Comparison of ENCODE assay signal across 1 cellular context in genomic region chr15:75065851-75066509, GRCh38.
TF ChIP-seq lines count a peak whose summit lies in the region.

No MANE protein-coding gene starts in this region.

TF ChIP-seq in K562, 482 proteins besides CTCF, POLR2A, EP300 and RAD21 (continued from another document and continues in another):
- no peak for TF ChIP-seq BRF2 (IDR thresholded peaks at IDR 0.05; ENCODE audit: borderline replicate concordance, insufficient read depth, insufficient read length)
- peak; percentile 82 for TF ChIP-seq TOE1 (IDR thresholded peaks at IDR 0.05; ENCODE audit: borderline replicate concordance)
- TF ChIP-seq TOE1 (CRISPR knock-in tag; IDR thresholded peaks at IDR 0.05; ENCODE audit: borderline replicate concordance, low read depth) = no peak
- TF ChIP-seq, protein P1, sequence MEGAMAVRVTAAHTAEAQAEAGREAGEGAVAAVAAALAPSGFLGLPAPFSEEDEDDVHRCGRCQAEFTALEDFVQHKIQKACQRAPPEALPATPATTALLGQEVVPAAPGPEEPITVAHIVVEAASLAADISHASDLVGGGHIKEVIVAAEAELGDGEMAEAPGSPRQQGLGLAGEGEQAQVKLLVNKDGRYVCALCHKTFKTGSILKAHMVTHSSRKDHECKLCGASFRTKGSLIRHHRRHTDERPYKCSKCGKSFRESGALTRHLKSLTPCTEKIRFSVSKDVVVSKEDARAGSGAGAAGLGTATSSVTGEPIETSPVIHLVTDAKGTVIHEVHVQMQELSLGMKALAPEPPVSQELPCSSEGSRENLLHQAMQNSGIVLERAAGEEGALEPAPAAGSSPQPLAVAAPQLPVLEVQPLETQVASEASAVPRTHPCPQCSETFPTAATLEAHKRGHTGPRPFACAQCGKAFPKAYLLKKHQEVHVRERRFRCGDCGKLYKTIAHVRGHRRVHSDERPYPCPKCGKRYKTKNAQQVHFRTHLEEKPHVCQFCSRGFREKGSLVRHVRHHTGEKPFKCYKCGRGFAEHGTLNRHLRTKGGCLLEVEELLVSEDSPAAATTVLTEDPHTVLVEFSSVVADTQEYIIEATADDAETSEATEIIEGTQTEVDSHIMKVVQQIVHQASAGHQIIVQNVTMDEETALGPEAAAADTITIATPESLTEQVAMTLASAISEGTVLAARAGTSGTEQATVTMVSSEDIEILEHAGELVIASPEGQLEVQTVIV (CRISPR knock-in tag; IDR thresholded peaks at IDR 0.05; ENCODE audit: borderline replicate concordance) = no peak
- TF ChIP-seq POLR2AphosphoS2 (IDR thresholded peaks at IDR 0.05; ENCODE audit: low read length) = no peak
- no peak for TF ChIP-seq TAF15 (IDR thresholded peaks at IDR 0.05; ENCODE audit: low read depth, low read length)
- peak; percentile 85 for TF ChIP-seq NUFIP1 (IDR thresholded peaks at IDR 0.05; ENCODE audit: partially characterized antibody)
- TF ChIP-seq CBFA2T3 (IDR thresholded peaks at IDR 0.05) = peak; percentile 100
- TF ChIP-seq MED1 (CRISPR knock-in tag; IDR thresholded peaks at IDR 0.05; ENCODE audit: borderline replicate concordance) = no peak
- TF ChIP-seq MTA1 (IDR thresholded peaks at IDR 0.05; ENCODE audit: borderline replicate concordance) = peak; percentile 95
- TF ChIP-seq ZNF12 (CRISPR knock-in tag; IDR thresholded peaks at IDR 0.05) = no peak
- no peak for TF ChIP-seq ZNF280B (CRISPR knock-in tag; IDR thresholded peaks at IDR 0.05)
- peak; percentile 47; the same call in 1 of the 2 replicates for TF ChIP-seq ZBTB7A (IDR thresholded peaks at IDR 0.05; ENCODE audit: borderline replicate concordance, control insufficient read depth, low read depth, low read length)
- TF ChIP-seq ETV1 (tag; conservative IDR thresholded peaks at IDR 0.05; ENCODE audit: low read depth) = peak; percentile 71
- TF ChIP-seq U2AF1 (optimal IDR thresholded peaks at IDR 0.05; ENCODE audit: low read depth, low read length) = no peak
- TF ChIP-seq RBBP5 (IDR thresholded peaks at IDR 0.05; ENCODE audit: borderline replicate concordance, insufficient read depth, low read length, poor library complexity, severe bottlenecking) = no peak
- TF ChIP-seq, protein P2, sequence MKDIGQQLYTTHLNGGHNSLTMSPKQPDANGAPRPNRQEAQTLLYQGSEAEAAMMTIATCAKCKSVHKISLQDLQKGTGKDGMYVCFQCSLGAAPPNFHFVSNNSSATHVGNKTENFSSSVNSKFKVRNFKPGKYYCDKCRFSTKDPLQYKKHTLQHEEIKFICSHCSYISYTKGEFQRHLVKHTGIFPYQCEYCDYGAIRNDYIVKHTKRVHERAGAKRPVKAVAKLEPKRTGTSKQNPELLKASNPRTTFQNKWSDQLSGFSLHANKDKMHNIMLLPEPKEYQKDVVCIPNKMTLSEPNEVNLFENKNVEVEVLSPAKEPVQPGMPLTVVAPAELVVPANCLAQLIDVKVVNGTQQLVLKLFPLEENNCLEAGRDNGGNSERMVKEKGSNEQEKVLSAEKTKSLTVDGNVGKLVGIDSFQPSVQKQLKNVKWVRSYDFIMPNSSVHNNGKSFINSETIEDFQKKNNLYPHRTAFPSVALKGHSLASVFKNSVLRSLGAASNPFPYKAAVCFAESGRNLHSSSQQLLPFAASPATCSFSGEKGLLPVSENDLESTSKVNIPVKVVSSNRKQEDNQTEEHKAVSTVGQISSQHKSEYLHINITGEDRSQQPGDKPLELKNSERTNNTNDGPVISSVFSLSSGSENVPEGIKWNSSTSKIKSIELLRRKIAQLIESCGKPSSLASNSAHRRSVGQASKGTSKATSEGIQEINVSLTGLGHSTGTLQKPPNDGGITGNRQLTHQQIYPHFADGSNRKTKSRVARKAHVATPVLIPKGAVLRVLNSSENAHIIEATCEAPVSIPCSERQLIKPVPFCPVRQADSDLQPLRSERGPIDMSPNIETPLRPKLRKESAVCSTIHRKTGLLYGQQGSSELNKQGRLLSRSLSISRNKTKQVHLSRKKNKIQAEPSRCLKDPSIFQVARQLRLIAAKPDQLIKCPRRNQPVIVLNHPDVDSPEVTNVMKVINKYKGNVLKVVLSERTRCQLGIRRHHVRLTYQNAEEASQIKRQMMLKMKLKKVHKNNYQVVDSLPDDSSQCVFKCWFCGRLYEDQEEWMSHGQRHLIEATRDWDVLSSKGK (CRISPR knock-in tag; IDR thresholded peaks at IDR 0.05) = no peak
- no peak for TF ChIP-seq CEBPB (tag; IDR thresholded peaks at IDR 0.05)
- no peak for TF ChIP-seq RBM15 (IDR thresholded peaks at IDR 0.05; ENCODE audit: insufficient read depth, low read length)
- TF ChIP-seq BRD9 (IDR thresholded peaks at IDR 0.05; ENCODE audit: low read depth, partially characterized antibody) = peak; percentile 22
- TF ChIP-seq ESRRB (CRISPR knock-in tag; IDR thresholded peaks at IDR 0.05; ENCODE audit: borderline replicate concordance) = no peak; the same call in 1 of the 2 replicates
- no peak for TF ChIP-seq ZNF75A (CRISPR knock-in tag; IDR thresholded peaks at IDR 0.05)
- peak; percentile 99 for TF ChIP-seq FOXM1 (IDR thresholded peaks at IDR 0.05; ENCODE audit: low read depth)
- TF ChIP-seq FOXM1 (CRISPR knock-in tag; IDR thresholded peaks at IDR 0.05; ENCODE audit: low read depth) = no peak
- no peak for TF ChIP-seq NFIX (CRISPR knock-in tag; IDR thresholded peaks at IDR 0.05; ENCODE audit: low read depth)
- no peak for TF ChIP-seq MCM3 (IDR thresholded peaks at IDR 0.05)
- TF ChIP-seq ZKSCAN3 (CRISPR knock-in tag; IDR thresholded peaks at IDR 0.05) = no peak
- TF ChIP-seq, protein P3, sequence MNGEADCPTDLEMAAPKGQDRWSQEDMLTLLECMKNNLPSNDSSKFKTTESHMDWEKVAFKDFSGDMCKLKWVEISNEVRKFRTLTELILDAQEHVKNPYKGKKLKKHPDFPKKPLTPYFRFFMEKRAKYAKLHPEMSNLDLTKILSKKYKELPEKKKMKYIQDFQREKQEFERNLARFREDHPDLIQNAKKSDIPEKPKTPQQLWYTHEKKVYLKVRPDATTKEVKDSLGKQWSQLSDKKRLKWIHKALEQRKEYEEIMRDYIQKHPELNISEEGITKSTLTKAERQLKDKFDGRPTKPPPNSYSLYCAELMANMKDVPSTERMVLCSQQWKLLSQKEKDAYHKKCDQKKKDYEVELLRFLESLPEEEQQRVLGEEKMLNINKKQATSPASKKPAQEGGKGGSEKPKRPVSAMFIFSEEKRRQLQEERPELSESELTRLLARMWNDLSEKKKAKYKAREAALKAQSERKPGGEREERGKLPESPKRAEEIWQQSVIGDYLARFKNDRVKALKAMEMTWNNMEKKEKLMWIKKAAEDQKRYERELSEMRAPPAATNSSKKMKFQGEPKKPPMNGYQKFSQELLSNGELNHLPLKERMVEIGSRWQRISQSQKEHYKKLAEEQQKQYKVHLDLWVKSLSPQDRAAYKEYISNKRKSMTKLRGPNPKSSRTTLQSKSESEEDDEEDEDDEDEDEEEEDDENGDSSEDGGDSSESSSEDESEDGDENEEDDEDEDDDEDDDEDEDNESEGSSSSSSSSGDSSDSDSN (IDR thresholded peaks at IDR 0.05; ENCODE audit: borderline replicate concordance in 1 of 2, low read depth in 2 of 2, low read length in 2 of 2) = peak; percentile 18 to 53; a peak in 1 of 4 replicates
- TF ChIP-seq THAP12 (CRISPR knock-in tag; IDR thresholded peaks at IDR 0.05) = no peak
- TF ChIP-seq, protein P4, sequence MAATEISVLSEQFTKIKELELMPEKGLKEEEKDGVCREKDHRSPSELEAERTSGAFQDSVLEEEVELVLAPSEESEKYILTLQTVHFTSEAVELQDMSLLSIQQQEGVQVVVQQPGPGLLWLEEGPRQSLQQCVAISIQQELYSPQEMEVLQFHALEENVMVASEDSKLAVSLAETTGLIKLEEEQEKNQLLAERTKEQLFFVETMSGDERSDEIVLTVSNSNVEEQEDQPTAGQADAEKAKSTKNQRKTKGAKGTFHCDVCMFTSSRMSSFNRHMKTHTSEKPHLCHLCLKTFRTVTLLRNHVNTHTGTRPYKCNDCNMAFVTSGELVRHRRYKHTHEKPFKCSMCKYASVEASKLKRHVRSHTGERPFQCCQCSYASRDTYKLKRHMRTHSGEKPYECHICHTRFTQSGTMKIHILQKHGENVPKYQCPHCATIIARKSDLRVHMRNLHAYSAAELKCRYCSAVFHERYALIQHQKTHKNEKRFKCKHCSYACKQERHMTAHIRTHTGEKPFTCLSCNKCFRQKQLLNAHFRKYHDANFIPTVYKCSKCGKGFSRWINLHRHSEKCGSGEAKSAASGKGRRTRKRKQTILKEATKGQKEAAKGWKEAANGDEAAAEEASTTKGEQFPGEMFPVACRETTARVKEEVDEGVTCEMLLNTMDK (IDR thresholded peaks at IDR 0.05; ENCODE audit: borderline replicate concordance, insufficient read depth, low read depth, low read length, poor library complexity, severe bottlenecking) = no peak
- TF ChIP-seq, protein P5, sequence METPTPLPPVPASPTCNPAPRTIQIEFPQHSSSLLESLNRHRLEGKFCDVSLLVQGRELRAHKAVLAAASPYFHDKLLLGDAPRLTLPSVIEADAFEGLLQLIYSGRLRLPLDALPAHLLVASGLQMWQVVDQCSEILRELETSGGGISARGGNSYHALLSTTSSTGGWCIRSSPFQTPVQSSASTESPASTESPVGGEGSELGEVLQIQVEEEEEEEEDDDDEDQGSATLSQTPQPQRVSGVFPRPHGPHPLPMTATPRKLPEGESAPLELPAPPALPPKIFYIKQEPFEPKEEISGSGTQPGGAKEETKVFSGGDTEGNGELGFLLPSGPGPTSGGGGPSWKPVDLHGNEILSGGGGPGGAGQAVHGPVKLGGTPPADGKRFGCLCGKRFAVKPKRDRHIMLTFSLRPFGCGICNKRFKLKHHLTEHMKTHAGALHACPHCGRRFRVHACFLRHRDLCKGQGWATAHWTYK (CRISPR knock-in tag; IDR thresholded peaks at IDR 0.05) = peak; percentile 93
- TF ChIP-seq CLOCK (CRISPR knock-in tag; IDR thresholded peaks at IDR 0.05; ENCODE audit: borderline replicate concordance) = peak; percentile 87; the same call in 1 of the 2 replicates
- TF ChIP-seq LCOR (CRISPR knock-in tag; IDR thresholded peaks at IDR 0.05) = peak; percentile 94
- no peak for TF ChIP-seq ZNF830 (CRISPR knock-in tag; IDR thresholded peaks at IDR 0.05)
- TF ChIP-seq SRSF3 (IDR thresholded peaks at IDR 0.05; ENCODE audit: insufficient read depth, low read length) = no peak
- TF ChIP-seq ZNF316 (IDR thresholded peaks at IDR 0.05) = peak; percentile 49; the same call in 1 of the 2 replicates
- no peak for TF ChIP-seq ZNF224 (CRISPR knock-in tag; IDR thresholded peaks at IDR 0.05)
- peak; percentile 100 for TF ChIP-seq HLTF (IDR thresholded peaks at IDR 0.05)
- TF ChIP-seq SMARCE1 (IDR thresholded peaks at IDR 0.05) = peak; percentile 98
- TF ChIP-seq ZBED1 (IDR thresholded peaks at IDR 0.05) = peak; percentile 94
- TF ChIP-seq ZNF707 (CRISPR knock-in tag; conservative IDR thresholded peaks at IDR 0.05) = no peak
